10 cellular contexts compared by ENCODE assay signal in genomic region chr6:163745566-163746400, GRCh38.
A peak's percentile ranks its signal among the peaks of the same experiment; 100 is the strongest.
DNase-seq lines count a peak whose midpoint lies in the region; ATAC-seq and TF ChIP-seq lines count a peak whose summit lies in the region.
"Had no signal": no experiment of that assay in that cellular context is flagged by ENCODE, and none has a peak within 500 bp of the region (broad histone marks: within the 10 kb centered on the region; RNA-seq: fewer than 3 reads in every experiment).

No MANE protein-coding gene starts in this region.

- peaks cover 7% of the 10 kb centered on the region for H3K27me3 Mint-ChIP-seq in neural progenitor cell (ENCODE audit: insufficient read depth, low read depth)

- H3K9me3 Mint-ChIP-seq in neural progenitor cell, result peaks cover 8% of the 10 kb centered on the region

- H3K4me3 Mint-ChIP-seq in neural progenitor cell, result peak overlapping the region; percentile 1

- H3K9ac ChIP-seq in neural progenitor cell, result no peak overlapping the region
- H3K9ac ChIP-seq: KMS-11 had no signal

- no peaks in the 10 kb centered on the region for H3K9me3 ChIP-seq in RWPE2 (ENCODE audit: severe bottlenecking)
- H3K9me3 ChIP-seq in neural progenitor cell (ENCODE audit: low read depth), result no peaks in the 10 kb centered on the region

- no peak overlapping the region for H2AFZ ChIP-seq in neural progenitor cell (replicated peaks)

- H3K36me3 ChIP-seq in RWPE2 (ENCODE audit: low read depth), result no peaks in the 10 kb centered on the region
- no peaks in the 10 kb centered on the region for H3K36me3 ChIP-seq in neural progenitor cell

- no peaks in the 10 kb centered on the region for H3K36me3 Mint-ChIP-seq in neural progenitor cell

- peak overlapping the region; percentile 14 for H3K27ac Mint-ChIP-seq in neural progenitor cell

- no peaks in the 10 kb centered on the region for H4K20me1 ChIP-seq in neural progenitor cell (ENCODE audit: low read depth)

- no peaks in the 10 kb centered on the region for H3F3A ChIP-seq in neural progenitor cell (ENCODE audit: low read depth)

- TF ChIP-seq CTCF in RWPE2 (IDR thresholded peaks at IDR 0.05; ENCODE audit: poor library complexity, severe bottlenecking), result no peak
- TF ChIP-seq CTCF in fibroblast of pulmonary artery (IDR thresholded peaks at IDR 0.05; ENCODE audit: low read length, missing control alignments), result no peak
- no peak for TF ChIP-seq CTCF in neural progenitor cell (IDR thresholded peaks at IDR 0.05)

- peaks cover 8% of the 10 kb centered on the region for H3K4me1 ChIP-seq in RWPE2 (ENCODE audit: insufficient read depth, poor library complexity, severe bottlenecking)
- peaks cover 8% of the 10 kb centered on the region for H3K4me1 ChIP-seq in neural progenitor cell

- DNase-seq in Daoy (ENCODE audit: low read depth) (peak; percentile 93), RWPE2 (ENCODE audit: low spot score) (peak; percentile 72), fibroblast of pulmonary artery (ENCODE audit: low read depth) (peak; percentile 67), neural progenitor cell (ENCODE audit: low spot score) (peak; percentile 20), GM19240 (ENCODE audit: insufficient read length, low spot score) (no peak), NCI-H2081 (lab: John Stamatoyannopoulos, UW) (no peak)
- no peak for DNase-seq in activated naive CD4-positive, alpha-beta T cell (lab: John Stamatoyannopoulos, UW)
- DNase-seq: DMS79 treated with DMSO at 0.1 percent for 48 hours had no signal

- peaks cover 23% of the 10 kb centered on the region for H3K4me1 Mint-ChIP-seq in neural progenitor cell

- H3K79me2 ChIP-seq in neural progenitor cell (ENCODE audit: low read depth), result no peaks in the 10 kb centered on the region

- H3K27ac ChIP-seq in RWPE2 (ENCODE audit: poor library complexity, severe bottlenecking) (no peak overlapping the region), neural progenitor cell (no peak overlapping the region)
- H3K27ac ChIP-seq: KMS-11 had no signal

- H3K4me3 ChIP-seq in RWPE2 (ENCODE audit: severe bottlenecking), result no peak overlapping the region
- H3K4me3 ChIP-seq in fibroblast of pulmonary artery (replicated peaks; ENCODE audit: low read depth, low read length), result no peak overlapping the region
- H3K4me3 ChIP-seq in neural progenitor cell, result no peak overlapping the region

- ATAC-seq in RWPE2 (ENCODE audit: low read depth) (peak; percentile 100), GM19328 (IDR thresholded peaks at IDR 0.05; ENCODE audit: unreplicated experiment) (no peak)

- no peak overlapping the region for H3K4me2 ChIP-seq in neural progenitor cell
- H3K4me2 ChIP-seq: KMS-11 had no signal

- H3K27me3 ChIP-seq in RWPE2 (ENCODE audit: insufficient read depth, poor library complexity, severe bottlenecking), result no peaks in the 10 kb centered on the region
- H3K27me3 ChIP-seq in neural progenitor cell, result no peaks in the 10 kb centered on the region

Comparison
In these comparisons a context has a peak if more than half of its experiments do, and no peak if none do; other contexts are left out.
1. DNase-seq: peak in Daoy (single experiment), RWPE2 (single experiment), fibroblast of pulmonary artery (single experiment) and neural progenitor cell (single experiment); none in GM19240 (single experiment), activated naive CD4-positive, alpha-beta T cell (0 of 4) and NCI-H2081 (0 of 2).